ENCODE assay signal across 7 cellular contexts in the genomic region with DNA sequence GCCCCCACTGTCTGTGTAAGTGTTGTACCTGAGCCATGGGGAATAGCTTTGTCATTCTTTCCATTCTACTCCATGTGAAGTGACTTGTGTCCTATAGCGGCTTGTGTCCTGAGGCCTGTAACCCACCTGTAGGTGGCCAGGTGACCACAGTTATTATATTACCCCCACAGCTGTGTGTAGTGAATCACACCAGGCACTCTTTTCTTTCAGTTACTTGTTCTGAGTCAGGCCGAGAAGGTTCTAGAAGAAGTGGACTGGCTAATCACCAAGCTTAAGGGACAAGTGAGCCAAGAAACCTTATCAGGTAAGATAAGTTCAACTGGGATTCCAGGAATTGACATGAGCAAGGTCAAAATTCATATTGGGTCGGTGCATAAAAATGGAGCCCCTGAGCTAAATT.
"Had no signal": no experiment of that assay in that cellular context is flagged by ENCODE, and none has a peak within 500 bp of the region (broad histone marks: within the 10 kb centered on the region; RNA-seq: fewer than 3 reads in every experiment).

No MANE protein-coding gene starts in this region.

- H3K4me2 ChIP-seq: GM23338 had no signal

- H3K27ac Mint-ChIP-seq: GM23338, H9 had no signal

- H3K4me3 Mint-ChIP-seq: GM23338, H9, IgD-negative memory B cell had no signal

- FAIRE-seq: H1, H54, HTR-8/SVneo had no signal

- H3K27me3 Mint-ChIP-seq: IgD-negative memory B cell had no signal

- H3K9me3 Mint-ChIP-seq: GM23338, H9, IgD-negative memory B cell had no signal

- H2AFZ ChIP-seq: GM23338 had no signal

- DNase-seq: H9, KG1 had no signal

- H3K4me1 Mint-ChIP-seq: GM23338, H9 had no signal

- H3K4me3 ChIP-seq: GM23338 had no signal
